17 cellular contexts compared by ENCODE assay signal in genomic region chr5:54302267-54302687, GRCh38. TPM values are rescaled to one million over a fixed set of nuclear protein-coding genes. Genes with fewer than 3 reads are reported as not detected.
DNase-seq lines count a peak whose midpoint lies in the region; ATAC-seq and TF ChIP-seq lines count a peak whose summit lies in the region.
"Had no signal": no experiment of that assay in that cellular context is flagged by ENCODE, and none has a peak within 500 bp of the region (broad histone marks: within the 10 kb centered on the region; RNA-seq: fewer than 3 reads in every experiment).

No MANE protein-coding gene starts in this region.

- H3K9me2 ChIP-seq in GM23248 (ENCODE audit: insufficient read depth): no peaks in the 10 kb centered on the region

- no peak for TF ChIP-seq CTCF in mammary epithelial cell (conservative IDR thresholded peaks at IDR 0.05 in 1 of 2, IDR thresholded peaks at IDR 0.05 in 1 of 2; ENCODE audit: extremely low read depth in 1 of 2, insufficient read depth in 1 of 2, low read depth in 1 of 2, low read length in 2 of 2)
- TF ChIP-seq CTCF in right lobe of liver (IDR thresholded peaks at IDR 0.05): no peak

- no peaks in the 10 kb centered on the region; the same call in 1 of the 2 replicates for H3F3A ChIP-seq in GM23248 (ENCODE audit: insufficient read depth)

- dilution Hi-C loops in mammary epithelial cell (cut with HindIII; ENCODE audit: low sequenced_read_pairs): no loop called here

- no peaks in the 10 kb centered on the region for H3K9me3 Mint-ChIP-seq in activated CD4-positive, alpha-beta T cell treated with anti-CD3 and anti-CD28 coated beads, Interleukin-2, amount 10 ng/mL, durations not matched to agents 7 days and 5 days

- H3K36me3 ChIP-seq in GM23248 (ENCODE audit: low read depth) (no peaks in the 10 kb centered on the region), mammary epithelial cell (ENCODE audit: insufficient read depth, low read length) (no peaks in the 10 kb centered on the region), right lobe of liver (no peaks in the 10 kb centered on the region)
- H3K36me3 ChIP-seq: ovary had no signal

- POLR2A ChIA-PET in activated CD4-positive, alpha-beta T cell treated with anti-CD3 and anti-CD28 coated beads, Interleukin-2, amount 10 ng/mL, durations not matched to agents 7 days and 5 days (lab: Charles Lee): no interaction called here

- 97 to 98% methylated on average over 5 of the region's 5 CpGs for WGBS in GM23248 (ENCODE audit: low coverage in 1 of 2, low lambda C conversion rate in 2 of 2, missing lambda C conversion rate in 2 of 2), 2 experiments
- 97% methylated on average over 5 of the region's 5 CpGs for WGBS in mammary epithelial cell (ENCODE audit: low coverage, missing lambda C conversion rate)
- 70% methylated on average over 5 of the region's 5 CpGs for WGBS in right lobe of liver (ENCODE audit: insufficient coverage, low coverage, low lambda C conversion rate, missing lambda C conversion rate)

- no peaks in the 10 kb centered on the region for H3K27me3 Mint-ChIP-seq in activated CD4-positive, alpha-beta T cell treated with anti-CD3 and anti-CD28 coated beads, Interleukin-2, amount 10 ng/mL, durations not matched to agents 7 days and 5 days
- H3K27me3 Mint-ChIP-seq: CD4-positive, CD25-positive, alpha-beta regulatory T cell had no signal

- no TSS peak for BruUV-seq in mammary epithelial cell (replicated peaks; lab: Mats Ljungman, UMichigan)

- TF ChIP-seq POLR2A in right lobe of liver (IDR thresholded peaks at IDR 0.05): no peak

- no peak overlapping the region for H3K4me3 Mint-ChIP-seq in activated CD4-positive, alpha-beta T cell treated with anti-CD3 and anti-CD28 coated beads, Interleukin-2, amount 10 ng/mL, durations not matched to agents 7 days and 5 days
- H3K4me3 Mint-ChIP-seq: CD4-positive, CD25-positive, alpha-beta regulatory T cell had no signal

- peaks cover 16% of the 10 kb centered on the region for H3K4me1 Mint-ChIP-seq in activated CD4-positive, alpha-beta T cell treated with anti-CD3 and anti-CD28 coated beads, Interleukin-2, amount 10 ng/mL, durations not matched to agents 7 days and 5 days

- H3K36me3 Mint-ChIP-seq in activated CD4-positive, alpha-beta T cell treated with anti-CD3 and anti-CD28 coated beads, Interleukin-2, amount 10 ng/mL, durations not matched to agents 7 days and 5 days (ENCODE audit: low read depth): no peaks in the 10 kb centered on the region

- H3K27ac Mint-ChIP-seq in activated CD4-positive, alpha-beta T cell treated with anti-CD3 and anti-CD28 coated beads, Interleukin-2, amount 10 ng/mL, durations not matched to agents 7 days and 5 days: no peak overlapping the region

- no peaks in the 10 kb centered on the region for H3K27me3 ChIP-seq in GM23248 (replicated peaks; ENCODE audit: insufficient read depth)
- H3K27me3 ChIP-seq in mammary epithelial cell (ENCODE audit: insufficient read depth, low read length): no peaks in the 10 kb centered on the region
- H3K27me3 ChIP-seq in right lobe of liver: no peaks in the 10 kb centered on the region
- H3K27me3 ChIP-seq: ovary had no signal

- in situ Hi-C loops in GM23248 (cut with MboI) (no loop called here), mammary epithelial cell (cut with MboI; ENCODE audit: low sequenced_read_pairs in 2 of 2) (loop anchor here in 1 of 2 donors (10.0 kb wide), 1 partner anchor 47 kb away; no protein-coding TSS in a partner anchor), ACHN (cut with HindIII; ENCODE audit: low pct_ligation_motif_present, low pct_unique_long_range_greater_than_20kb, low sequenced_read_pairs) (no loop called here)

- intact Hi-C loops in mammary epithelial cell (cut with micrococcal nuclease) (no loop called here), right lobe of liver (cut with DNase I) (loop anchor here in 1 of 2 donors (10.0 kb wide), 1 partner anchor 47 kb away; no protein-coding TSS in a partner anchor)

- H3K27ac ChIP-seq in GM23248: no peak overlapping the region
- H3K27ac ChIP-seq in mammary epithelial cell (ENCODE audit: insufficient read depth, low read depth, low read length): no peak overlapping the region
- H3K27ac ChIP-seq in right lobe of liver: no peak overlapping the region
- H3K27ac ChIP-seq in caudate nucleus (ENCODE audit: low read depth, low read length): no peak overlapping the region
- H3K27ac ChIP-seq: ovary had no signal

- H3K4me3 ChIP-seq in GM23248 (no peak overlapping the region), mammary epithelial cell (replicated peaks in 1 of 3; ENCODE audit: insufficient read depth in 1 of 3, low read depth in 2 of 3, low read length in 3 of 3) (no peak overlapping the region), right lobe of liver (no peak overlapping the region)
- H3K4me3 ChIP-seq: ovary had no signal

- H2AFZ ChIP-seq in GM23248 (no peak overlapping the region), mammary epithelial cell (ENCODE audit: low read depth, low read length) (no peak overlapping the region)

- DNase-seq in GM23248 (peak; percentile 27), NCI-H69 (lab: John Stamatoyannopoulos, UW) (peak; percentile 12), mammary epithelial cell (peak; percentile 74), right lobe of liver (no peak), caudate nucleus (lab: John Stamatoyannopoulos, UW) (no peak), NCI-H1694 treated with DMSO at 0.1 percent for 48 hours (lab: John Stamatoyannopoulos, UW) (no peak), ACHN (no peak)
- DNase-seq in activated CD4-positive, alpha-beta T cell treated with anti-CD3 and anti-CD28 coated beads, Interleukin-2, amount 10 ng/mL, durations not matched to agents 7 days and 5 days: no peak
- DNase-seq: activated CD4-positive, alpha-beta T cell treated with anti-CD3 and anti-CD28 coated beads, Interleukin-2, amount 50 U/mL, for 48 hours; activated naive CD4-positive, alpha-beta T cell treated with anti-CD3 and anti-CD28 coated beads, Interleukin-2, amount 50 U/mL, for 16 hours; CD4-positive, CD25-positive, alpha-beta regulatory T cell; GDM1; NCI-H1436 treated with DMSO at 0.1 percent for 48 hours; ovary; stimulated activated CD4-positive, alpha-beta T cell treated with anti-CD3 and anti-CD28 coated beads, Interleukin-2, amount 100 ng/mL, for 48 hours; stimulated activated naive CD8-positive, alpha-beta T cell treated with anti-CD3 and anti-CD28 coated beads, Interleukin-15, Interleukin-2, amounts not matched to agents 100 U/mL and 50 U/mL, for 24 hours; SW 1271 had no signal

- H3K4me2 ChIP-seq in GM23248 (ENCODE audit: unreplicated experiment) (no peak overlapping the region), mammary epithelial cell (ENCODE audit: insufficient read depth, low read depth, low read length) (no peak overlapping the region)

- ATAC-seq in right lobe of liver: peak; percentile 38 to 72 (median 56)
- ATAC-seq: stimulated activated naive CD8-positive, alpha-beta T cell treated with anti-CD3 and anti-CD28 coated beads, Interleukin-15, Interleukin-2, amounts not matched to agents 100 U/mL and 50 U/mL, for 24 hours had no signal

- H3K9ac ChIP-seq in GM23248 (no peak overlapping the region), mammary epithelial cell (ENCODE audit: insufficient read depth, low read length) (no peak overlapping the region)

- H3K79me2 ChIP-seq in GM23248 (ENCODE audit: insufficient read depth) (peaks cover 41% of the 10 kb centered on the region), mammary epithelial cell (ENCODE audit: insufficient read depth, low read length) (peaks cover 79% of the 10 kb centered on the region)

- H4K20me1 ChIP-seq in GM23248 (ENCODE audit: insufficient read depth) (no peaks in the 10 kb centered on the region), mammary epithelial cell (ENCODE audit: insufficient read depth, low read length) (no peaks in the 10 kb centered on the region)

- 0 out of 2 replicates have a peak, but pooled peaks cover 13% of the 10 kb centered on the region for H3K4me1 ChIP-seq in GM23248 (ENCODE audit: insufficient read depth)
- H3K4me1 ChIP-seq in mammary epithelial cell (ENCODE audit: insufficient read depth, low read length): peaks cover 12% of the 10 kb centered on the region
- H3K4me1 ChIP-seq in right lobe of liver: peaks cover 0 to 7% (median 0%) of the 10 kb centered on the region in 4 donors

- no peaks in the 10 kb centered on the region for H3K9me3 ChIP-seq in GM23248 (ENCODE audit: low read depth)
- no peaks in the 10 kb centered on the region for H3K9me3 ChIP-seq in mammary epithelial cell (replicated peaks; ENCODE audit: insufficient read depth, low read length)
- no peaks in the 10 kb centered on the region for H3K9me3 ChIP-seq in right lobe of liver
- H3K9me3 ChIP-seq: ovary had no signal

- CTCF ChIA-PET in mammary epithelial cell (lab: Charles Lee; ENCODE audit: low non-redundant PET): no interaction called here
- CTCF ChIA-PET in activated CD4-positive, alpha-beta T cell treated with anti-CD3 and anti-CD28 coated beads, Interleukin-2, amount 10 ng/mL, durations not matched to agents 7 days and 5 days (lab: Charles Lee): interaction anchor here (1.0 kb wide), 1 partner anchor 215 kb away, joined by 3 read pairs; the partner anchor contains the start of gene SNX18

RNA-seq across cellular contexts. Expression of gene ARL15, which starts 8.1 kb away (rescaled TPM):
- total RNA-seq in GM23248 (2014; rRNA removed; shearing (Covaris generic)): 7.8 and 15.4 TPM in 2 replicates
- polyA plus RNA-seq in GM23248 (2016; fragmentation: Nextera tagmentation; extraction: Ambion mirVana): 9.9 and 10.6 TPM in 2 replicates
- total RNA-seq in mammary epithelial cell: 10 to 100 TPM; 31.5 to 40.0 TPM
- polyA plus RNA-seq in mammary epithelial cell: 12.6 TPM
- polyA minus RNA-seq in mammary epithelial cell: 30.9 TPM
- total RNA-seq in right lobe of liver: 10 to 100 TPM in 2 of 6 experiments, 1 to 10 TPM in 4; 6.3 to 16.5 (median 9.6) TPM
- total RNA-seq in activated CD4-positive, alpha-beta T cell treated with anti-CD3 and anti-CD28 coated beads, Interleukin-2, amount 10 ng/mL, durations not matched to agents 7 days and 5 days: 10 to 100 TPM; 13.5 to 16.1 TPM

Comparison
In these comparisons a context has a peak if more than half of its experiments do, and no peak if none do; other contexts are left out.
1. DNase-seq: peak in GM23248 (single experiment), NCI-H69 (single experiment) and mammary epithelial cell (single experiment); none in right lobe of liver (0 of 3), caudate nucleus (0 of 61), NCI-H1694 treated with DMSO at 0.1 percent for 48 hours (single experiment), activated CD4-positive, alpha-beta T cell treated with anti-CD3 and anti-CD28 coated beads, Interleukin-2, amount 10 ng/mL, durations not matched to agents 7 days and 5 days (single experiment) and ACHN (single experiment).